Comparison of ENCODE assay signal across 8 cellular contexts in genomic region chr9:127589955-127590370, GRCh38. TPM values are rescaled to one million over a fixed set of nuclear protein-coding genes. Genes with fewer than 3 reads are reported as not detected.
A peak's percentile ranks its signal among the peaks of the same experiment; 100 is the strongest.
DNase-seq lines count a peak whose midpoint lies in the region; ATAC-seq and TF ChIP-seq lines count a peak whose summit lies in the region.

No MANE protein-coding gene starts in this region.

- no peak overlapping the region for H3K27ac ChIP-seq in C4-2B

- intact Hi-C loops in activated naive CD4-positive, alpha-beta T cell treated with anti-CD3 and anti-CD28 coated beads for 36 hours (cut with micrococcal nuclease) = loop anchor here (1.0 to 2.0 kb wide), 2 partner anchors 144 to 331 kb away; no protein-coding TSS in a partner anchor
- intact Hi-C loops in Right ventricle myocardium superior (cut with DNase I) = loop anchor here (2.0 to 5.0 kb wide), 3 partner anchors 88 to 331 kb away; partner anchors contain the start of gene TOR2A

- H3K27ac Mint-ChIP-seq in activated naive CD4-positive, alpha-beta T cell treated with anti-CD3 and anti-CD28 coated beads for 36 hours = no peak overlapping the region
- no peak overlapping the region for H3K27ac Mint-ChIP-seq in progenitor cell of endocrine pancreas

- no peaks in the 10 kb centered on the region for H3K9me3 Mint-ChIP-seq in activated naive CD4-positive, alpha-beta T cell treated with anti-CD3 and anti-CD28 coated beads for 36 hours
- no peaks in the 10 kb centered on the region for H3K9me3 Mint-ChIP-seq in progenitor cell of endocrine pancreas (ENCODE audit: low read depth)

- H3K4me1 Mint-ChIP-seq in activated naive CD4-positive, alpha-beta T cell treated with anti-CD3 and anti-CD28 coated beads for 36 hours (ENCODE audit: low read depth) = peaks cover 3% of the 10 kb centered on the region
- no peaks in the 10 kb centered on the region for H3K4me1 Mint-ChIP-seq in progenitor cell of endocrine pancreas (ENCODE audit: low read depth)

- no peak overlapping the region for H3K4me3 Mint-ChIP-seq in activated naive CD4-positive, alpha-beta T cell treated with anti-CD3 and anti-CD28 coated beads for 36 hours
- no peak overlapping the region for H3K4me3 Mint-ChIP-seq in progenitor cell of endocrine pancreas (ENCODE audit: low read depth)

- no peaks in the 10 kb centered on the region for H3K36me3 Mint-ChIP-seq in activated naive CD4-positive, alpha-beta T cell treated with anti-CD3 and anti-CD28 coated beads for 36 hours (ENCODE audit: low read depth)
- H3K36me3 Mint-ChIP-seq in progenitor cell of endocrine pancreas (ENCODE audit: insufficient read depth) = no peaks in the 10 kb centered on the region

- ATAC-seq in Right ventricle myocardium superior (ENCODE audit: poor library complexity) (peak; percentile 74), GM21381 (IDR thresholded peaks at IDR 0.05; ENCODE audit: unreplicated experiment) (no peak), HG03159 (IDR thresholded peaks at IDR 0.05; ENCODE audit: unreplicated experiment) (no peak)

- CTCF ChIA-PET in activated naive CD4-positive, alpha-beta T cell treated with anti-CD3 and anti-CD28 coated beads for 36 hours (lab: Charles Lee) = interaction anchor here (0.6 to 5.7 kb wide), 18 partner anchors 9 to 331 kb away, joined by 3 to 48 read pairs (median 3); partner anchors contain the start of gene TOR2A

- peaks cover 11% of the 10 kb centered on the region for H3K27me3 Mint-ChIP-seq in activated naive CD4-positive, alpha-beta T cell treated with anti-CD3 and anti-CD28 coated beads for 36 hours (ENCODE audit: low read depth)
- peaks cover 14% of the 10 kb centered on the region for H3K27me3 Mint-ChIP-seq in progenitor cell of endocrine pancreas

- DNase-seq in H4 (ENCODE audit: low spot score) = peak; percentile 63
- peak; percentile 88 for DNase-seq in NCI-H510A treated with DMSO at 0.1 percent for 48 hours (lab: John Stamatoyannopoulos, UW)
- DNase-seq in activated naive CD4-positive, alpha-beta T cell treated with anti-CD3 and anti-CD28 coated beads for 36 hours = peak; percentile 55
- no peak for DNase-seq in Right ventricle myocardium superior
- no peak for DNase-seq in progenitor cell of endocrine pancreas (ENCODE audit: low spot score, unreplicated experiment)

- TF ChIP-seq CTCF in C4-2B (conservative IDR thresholded peaks at IDR 0.05) (peak; percentile 94), progenitor cell of endocrine pancreas (IDR thresholded peaks at IDR 0.05; ENCODE audit: unreplicated experiment) (peak; percentile 91)

RNA-seq across cellular contexts. Expression of gene STXBP1, which starts 22.1 kb away (rescaled TPM):
- 7.2 and 18.8 TPM in 2 replicates for total RNA-seq in H4 (2014; rRNA removed; shearing (Covaris generic))
- 10 to 100 TPM; 17.4 to 17.8 TPM for total RNA-seq in activated naive CD4-positive, alpha-beta T cell treated with anti-CD3 and anti-CD28 coated beads for 36 hours
- total RNA-seq in Right ventricle myocardium superior = 50.9 TPM
- total RNA-seq in progenitor cell of endocrine pancreas = 23.4 and 24.8 TPM in 2 replicates

Comparison
In these comparisons a context has a peak if more than half of its experiments do, and no peak if none do; other contexts are left out.
1. DNase-seq: peak in H4 (single experiment), NCI-H510A treated with DMSO at 0.1 percent for 48 hours (single experiment) and activated naive CD4-positive, alpha-beta T cell treated with anti-CD3 and anti-CD28 coated beads for 36 hours (single experiment); none in Right ventricle myocardium superior (single experiment) and progenitor cell of endocrine pancreas (single experiment).